Comparison of ENCODE assay signal across 17 cellular contexts in the genomic region with DNA sequence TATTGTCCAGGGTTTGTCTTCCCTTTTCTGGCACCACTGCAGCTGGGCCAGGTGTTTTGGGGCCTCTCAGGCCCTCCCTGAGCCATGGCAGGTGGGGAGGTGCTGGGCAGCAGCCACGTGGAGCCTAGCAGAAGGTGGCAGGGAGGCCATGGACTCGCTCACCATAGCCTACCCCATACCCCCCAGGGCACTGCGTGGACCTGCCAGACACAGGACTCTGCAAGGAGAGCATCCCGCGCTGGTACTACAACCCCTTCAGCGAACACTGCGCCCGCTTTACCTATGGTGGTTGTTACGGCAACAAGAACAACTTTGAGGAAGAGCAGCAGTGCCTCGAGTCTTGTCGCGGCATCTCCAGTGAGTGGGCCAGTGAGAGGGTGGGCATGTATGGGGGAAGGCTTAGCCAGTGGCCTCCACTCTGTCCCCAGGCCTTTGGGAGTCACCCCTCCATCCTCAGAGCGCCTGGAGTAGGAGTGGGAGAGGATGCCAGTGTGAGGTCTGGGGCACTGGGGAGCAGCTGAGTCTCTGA. TPM values are rescaled to one million over a fixed set of nuclear protein-coding genes. Genes with fewer than 3 reads are reported as not detected.
"Had no signal": no experiment of that assay in that cellular context is flagged by ENCODE, and none has a peak within 500 bp of the region (broad histone marks: within the 10 kb centered on the region; RNA-seq: fewer than 3 reads in every experiment).

No MANE protein-coding gene starts in this region.

- H3K36me3 Mint-ChIP-seq: naive thymus-derived CD8-positive, alpha-beta T cell had no signal

- H3K27ac ChIP-seq: cardiac muscle cell, psoas muscle, upper lobe of right lung had no signal

- H3K9me3 Mint-ChIP-seq: activated CD8-positive, alpha-beta T cell treated with anti-CD3 and anti-CD28 coated beads for 36 hours; activated T-cell treated with anti-CD3 and anti-CD28 coated beads, Interleukin-2, amount 50 U/mL, for 72 hours; naive thymus-derived CD8-positive, alpha-beta T cell had no signal

- H3K27ac Mint-ChIP-seq: activated CD8-positive, alpha-beta T cell treated with anti-CD3 and anti-CD28 coated beads for 36 hours; activated T-cell treated with anti-CD3 and anti-CD28 coated beads, Interleukin-2, amount 50 U/mL, for 72 hours had no signal

- DNase-seq: activated CD8-positive, alpha-beta memory T cell treated with anti-CD3 and anti-CD28 coated beads, Interleukin-2, amount 50 U/mL, for 4 hours; activated CD8-positive, alpha-beta T cell treated with anti-CD3 and anti-CD28 coated beads for 36 hours; activated naive CD4-positive, alpha-beta T cell treated with Interleukin-2 at 50 U/mL for 16 hours; activated T-cell treated with anti-CD3 and anti-CD28 coated beads, Interleukin-2, amount 50 U/mL, for 72 hours; foreskin melanocyte; head of caudate nucleus; naive thymus-derived CD8-positive, alpha-beta T cell; psoas muscle; stimulated activated CD4-positive, alpha-beta T cell treated with anti-CD3 and anti-CD28 coated beads, Interleukin-2, amount 100 ng/mL, for 24 hours; stimulated activated naive CD8-positive, alpha-beta T cell treated with anti-CD3 and anti-CD28 coated beads, Interleukin-15, Interleukin-2, amounts not matched to agents 100 U/mL and 50 U/mL, for 24 hours; T-helper 9 cell; upper lobe of right lung had no signal

- ATAC-seq: activated CD8-positive, alpha-beta T cell treated with anti-CD3 and anti-CD28 coated beads for 36 hours; activated T-cell treated with anti-CD3 and anti-CD28 coated beads, Interleukin-2, amount 50 U/mL, for 72 hours; naive thymus-derived CD8-positive, alpha-beta T cell; psoas muscle; sciatic nerve; stimulated activated naive CD8-positive, alpha-beta T cell treated with anti-CD3 and anti-CD28 coated beads, Interleukin-15, Interleukin-2, amounts not matched to agents 100 U/mL and 50 U/mL, for 24 hours; upper lobe of right lung had no signal

RNA-seq across cellular contexts. Expression of a gene that starts 18.3 kb away (rescaled TPM):
- total RNA-seq: lung microvascular endothelial cell; mononuclear cell; naive thymus-derived CD8-positive, alpha-beta T cell; psoas muscle; upper lobe of right lung had no signal

RNA-seq across cellular contexts. Expression of a gene that starts 27.3 kb away (rescaled TPM):
- total RNA-seq: activated CD8-positive, alpha-beta T cell treated with anti-CD3 and anti-CD28 coated beads for 36 hours; activated T-cell treated with anti-CD3 and anti-CD28 coated beads, Interleukin-2, amount 50 U/mL, for 72 hours; cardiac muscle cell; lung microvascular endothelial cell; mononuclear cell; naive thymus-derived CD8-positive, alpha-beta T cell; psoas muscle; sciatic nerve; suprapubic skin had no signal
